Comparison of ENCODE assay signal across 22 cellular contexts in genomic region chrX:131305926-131306325, GRCh38. TPM values are rescaled to one million over a fixed set of nuclear protein-coding genes. Genes with fewer than 3 reads are reported as not detected.
"Had no signal": no experiment of that assay in that cellular context is flagged by ENCODE, and none has a peak within 500 bp of the region (broad histone marks: within the 10 kb centered on the region; RNA-seq: fewer than 3 reads in every experiment).

No MANE protein-coding gene starts in this region.

- H3K9ac ChIP-seq: neural progenitor cell had no signal

- ATAC-seq: activated T-cell treated with anti-CD3 and anti-CD28 coated beads, Interleukin-2, amount 50 U/mL, for 72 hours; heart right ventricle; left lung; naive thymus-derived CD8-positive, alpha-beta T cell; sciatic nerve; stimulated activated effector memory CD8-positive, alpha-beta T cell treated with anti-CD3 and anti-CD28 coated beads, Interleukin-12 subunit alpha, Interleukin-12 subunit beta, amount 100 ng/mL, for 72 hours; stimulated activated naive CD8-positive, alpha-beta T cell treated with anti-CD3 and anti-CD28 coated beads, Interleukin-15, amount 100 ng/mL, for 72 hours had no signal

- H3K9me3 Mint-ChIP-seq: activated CD4-positive, alpha-beta memory T cell treated with anti-CD3 and anti-CD28 coated beads, Interleukin-2, amount 10 ng/mL, durations not matched to agents 7 days and 5 days; activated naive CD4-positive, alpha-beta T cell treated with anti-CD3 and anti-CD28 coated beads for 36 hours; activated naive CD8-positive, alpha-beta T cell treated with anti-CD3 and anti-CD28 coated beads, Interleukin-2, amount 10 ng/mL, durations not matched to agents 7 days and 5 days; activated T-cell treated with anti-CD3 and anti-CD28 coated beads, Interleukin-2, amount 50 U/mL, for 72 hours; naive thymus-derived CD8-positive, alpha-beta T cell; neural progenitor cell; stimulated activated effector memory CD8-positive, alpha-beta T cell treated with anti-CD3 and anti-CD28 coated beads, Interleukin-12 subunit alpha, Interleukin-12 subunit beta, amount 100 ng/mL, for 72 hours; stimulated activated naive CD8-positive, alpha-beta T cell treated with anti-CD3 and anti-CD28 coated beads, Interleukin-15, amount 100 ng/mL, for 72 hours had no signal

- H2AFZ ChIP-seq: neural progenitor cell had no signal

- H3K4me1 Mint-ChIP-seq: activated CD4-positive, alpha-beta memory T cell treated with anti-CD3 and anti-CD28 coated beads, Interleukin-2, amount 10 ng/mL, durations not matched to agents 7 days and 5 days; activated naive CD8-positive, alpha-beta T cell treated with anti-CD3 and anti-CD28 coated beads, Interleukin-2, amount 10 ng/mL, durations not matched to agents 7 days and 5 days; mesothelial cell of epicardium; naive thymus-derived CD8-positive, alpha-beta T cell; stimulated activated effector memory CD8-positive, alpha-beta T cell treated with anti-CD3 and anti-CD28 coated beads, Interleukin-12 subunit alpha, Interleukin-12 subunit beta, amount 100 ng/mL, for 72 hours; stimulated activated naive CD8-positive, alpha-beta T cell treated with anti-CD3 and anti-CD28 coated beads, Interleukin-15, amount 100 ng/mL, for 72 hours had no signal

- H3K36me3 ChIP-seq: heart right ventricle, left lung, neural progenitor cell, tibial nerve had no signal

- H3K27ac Mint-ChIP-seq: activated CD4-positive, alpha-beta memory T cell treated with anti-CD3 and anti-CD28 coated beads, Interleukin-2, amount 10 ng/mL, durations not matched to agents 7 days and 5 days; activated naive CD4-positive, alpha-beta T cell treated with anti-CD3 and anti-CD28 coated beads for 36 hours; activated naive CD8-positive, alpha-beta T cell treated with anti-CD3 and anti-CD28 coated beads, Interleukin-2, amount 10 ng/mL, durations not matched to agents 7 days and 5 days; activated T-cell treated with anti-CD3 and anti-CD28 coated beads, Interleukin-2, amount 50 U/mL, for 72 hours; mesothelial cell of epicardium; naive thymus-derived CD8-positive, alpha-beta T cell; neural progenitor cell; stimulated activated effector memory CD8-positive, alpha-beta T cell treated with anti-CD3 and anti-CD28 coated beads, Interleukin-12 subunit alpha, Interleukin-12 subunit beta, amount 100 ng/mL, for 72 hours; stimulated activated naive CD8-positive, alpha-beta T cell treated with anti-CD3 and anti-CD28 coated beads, Interleukin-15, amount 100 ng/mL, for 72 hours had no signal

- H3K4me1 ChIP-seq: heart right ventricle, left lung, tibial nerve had no signal

- H3K27ac ChIP-seq: heart right ventricle, left lung, neural progenitor cell, tibial nerve had no signal

- H3K9me3 ChIP-seq: heart right ventricle, left lung, tibial nerve had no signal

- DNase-seq: activated CD4-positive, alpha-beta memory T cell treated with anti-CD3 and anti-CD28 coated beads, Interleukin-2, amount 10 ng/mL, durations not matched to agents 7 days and 5 days; activated CD4-positive, alpha-beta T cell treated with anti-CD3 and anti-CD28 coated beads for 48 hours; activated effector memory CD4-positive, alpha-beta T cell treated with Interleukin-2 at 50 U/mL for 16 hours; activated naive CD4-positive, alpha-beta T cell treated with anti-CD3 and anti-CD28 coated beads for 36 hours; activated naive CD8-positive, alpha-beta T cell treated with anti-CD3 and anti-CD28 coated beads, Interleukin-2, amount 10 ng/mL, durations not matched to agents 7 days and 5 days; activated T-cell treated with anti-CD3 and anti-CD28 coated beads, Interleukin-2, amount 50 U/mL, for 72 hours; amniotic stem cell; cortex of kidney; heart right ventricle; left lung; naive thymus-derived CD8-positive, alpha-beta T cell; posterior cingulate gyrus; small intestine; stimulated activated CD4-positive, alpha-beta T cell treated with anti-CD3 and anti-CD28 coated beads, Interleukin-2, amount 100 ng/mL, for 24 hours; stimulated activated naive CD8-positive, alpha-beta T cell treated with anti-CD3 and anti-CD28 coated beads, Interleukin-15, amount 100 ng/mL, for 72 hours had no signal

- H3K4me2 ChIP-seq: neural progenitor cell had no signal

- H3K4me3 ChIP-seq: heart right ventricle, left lung, lung, neural progenitor cell, tibial nerve had no signal

- H3K36me3 Mint-ChIP-seq: activated naive CD8-positive, alpha-beta T cell treated with anti-CD3 and anti-CD28 coated beads, Interleukin-2, amount 10 ng/mL, durations not matched to agents 7 days and 5 days; mesothelial cell of epicardium; naive thymus-derived CD8-positive, alpha-beta T cell; neural progenitor cell; stimulated activated effector memory CD8-positive, alpha-beta T cell treated with anti-CD3 and anti-CD28 coated beads, Interleukin-12 subunit alpha, Interleukin-12 subunit beta, amount 100 ng/mL, for 72 hours had no signal

- H3K27me3 Mint-ChIP-seq: activated CD4-positive, alpha-beta memory T cell treated with anti-CD3 and anti-CD28 coated beads, Interleukin-2, amount 10 ng/mL, durations not matched to agents 7 days and 5 days; activated naive CD8-positive, alpha-beta T cell treated with anti-CD3 and anti-CD28 coated beads, Interleukin-2, amount 10 ng/mL, durations not matched to agents 7 days and 5 days; stimulated activated naive CD8-positive, alpha-beta T cell treated with anti-CD3 and anti-CD28 coated beads, Interleukin-15, amount 100 ng/mL, for 72 hours had no signal

- H3K4me3 Mint-ChIP-seq: activated CD4-positive, alpha-beta memory T cell treated with anti-CD3 and anti-CD28 coated beads, Interleukin-2, amount 10 ng/mL, durations not matched to agents 7 days and 5 days; activated naive CD4-positive, alpha-beta T cell treated with anti-CD3 and anti-CD28 coated beads for 36 hours; activated naive CD8-positive, alpha-beta T cell treated with anti-CD3 and anti-CD28 coated beads, Interleukin-2, amount 10 ng/mL, durations not matched to agents 7 days and 5 days; activated T-cell treated with anti-CD3 and anti-CD28 coated beads, Interleukin-2, amount 50 U/mL, for 72 hours; mesothelial cell of epicardium; naive thymus-derived CD8-positive, alpha-beta T cell; neural progenitor cell; stimulated activated effector memory CD8-positive, alpha-beta T cell treated with anti-CD3 and anti-CD28 coated beads, Interleukin-12 subunit alpha, Interleukin-12 subunit beta, amount 100 ng/mL, for 72 hours; stimulated activated naive CD8-positive, alpha-beta T cell treated with anti-CD3 and anti-CD28 coated beads, Interleukin-15, amount 100 ng/mL, for 72 hours had no signal

- FAIRE-seq: endometrium, small intestine had no signal

- H3K27me3 ChIP-seq: neural progenitor cell had no signal

RNA-seq across cellular contexts. Expression of gene IGSF1, which starts 16.8 kb away (rescaled TPM):
- total RNA-seq: activated CD4-positive, alpha-beta memory T cell treated with anti-CD3 and anti-CD28 coated beads, Interleukin-2, amount 10 ng/mL, durations not matched to agents 7 days and 5 days; activated naive CD4-positive, alpha-beta T cell treated with anti-CD3 and anti-CD28 coated beads for 36 hours; activated naive CD8-positive, alpha-beta T cell treated with anti-CD3 and anti-CD28 coated beads, Interleukin-2, amount 10 ng/mL, durations not matched to agents 7 days and 5 days; activated T-cell treated with anti-CD3 and anti-CD28 coated beads, Interleukin-2, amount 50 U/mL, for 72 hours; left lung; naive thymus-derived CD8-positive, alpha-beta T cell had no signal
